ENCODE assay signal across 9 cellular contexts in genomic region chr4:2462992-2463762, GRCh38. TPM values are rescaled to one million over a fixed set of nuclear protein-coding genes. Genes with fewer than 3 reads are reported as not detected.
DNase-seq lines count a peak whose midpoint lies in the region; ATAC-seq and TF ChIP-seq lines count a peak whose summit lies in the region.
"Had no signal": no experiment of that assay in that cellular context is flagged by ENCODE, and none has a peak within 500 bp of the region (broad histone marks: within the 10 kb centered on the region; RNA-seq: fewer than 3 reads in every experiment).

No MANE protein-coding gene starts in this region.

- ATAC-seq in SK-N-SH treated with all-trans-retinoic acid at 6 μM for 48 hours, result no peak; the same call in 2 of the 3 replicates
- no peak for ATAC-seq in stimulated activated naive B cell treated with anti-CD40 and anti-IgM and Interleukin-4, amounts not matched to agents 10 μg/mL and 1 μg/mL and 100 μg/mL, for 72 hours (replicated peaks)
- no peak for ATAC-seq in GM19324 (IDR thresholded peaks at IDR 0.05; ENCODE audit: low FRiP score, unreplicated experiment)

- H3K36me3 ChIP-seq in SK-N-SH (replicated peaks in 1 of 2; ENCODE audit: control insufficient read depth in 1 of 2, insufficient read depth in 2 of 2, low read length in 1 of 2), result no peaks in the 10 kb centered on the region
- no peaks in the 10 kb centered on the region for H3K36me3 ChIP-seq in iPS-18a (ENCODE audit: control insufficient read depth, low read depth, low read length)

- peaks cover 11% of the 10 kb centered on the region for H3K4me1 Mint-ChIP-seq in activated T-helper 1 cell treated with anti-CD3 and anti-CD28 coated beads, Interleukin-12 subunit alpha, Interleukin-12 subunit beta, Interleukin-2, Interleukin-4 antibody, amounts not matched to agents 30 ng/mL and 10 ng/mL and 1 ng/mL, durations not matched to agents 14 hours and 24 hours and 36 hours (ENCODE audit: low read depth)
- H3K4me1 Mint-ChIP-seq in stimulated activated naive B cell treated with anti-CD40 and anti-IgM and Interleukin-4, amounts not matched to agents 10 μg/mL and 1 μg/mL and 100 μg/mL, for 72 hours, result peaks cover 19 to 27% of the 10 kb centered on the region in 2 donors

- peak overlapping the region; percentile 50 to 64 for H3K4me3 ChIP-seq in SK-N-SH (ENCODE audit: low read depth in 2 of 2, low read length in 1 of 2)
- H3K4me3 ChIP-seq in iPS-18a (ENCODE audit: low read length), result peak overlapping the region; percentile 45

- no peaks in the 10 kb centered on the region for H3K9me2 ChIP-seq in SK-N-SH

- H3K9ac ChIP-seq in SK-N-SH (no peak overlapping the region), iPS-18a (ENCODE audit: low read length) (no peak overlapping the region)

- H4K20me1 ChIP-seq in SK-N-SH (ENCODE audit: insufficient read depth), result no peaks in the 10 kb centered on the region

- peaks cover 22% of the 10 kb centered on the region for H3K27me3 Mint-ChIP-seq in activated T-helper 1 cell treated with anti-CD3 and anti-CD28 coated beads, Interleukin-12 subunit alpha, Interleukin-12 subunit beta, Interleukin-2, Interleukin-4 antibody, amounts not matched to agents 30 ng/mL and 10 ng/mL and 1 ng/mL, durations not matched to agents 14 hours and 24 hours and 36 hours (ENCODE audit: insufficient read depth)
- peaks cover 15 to 34% of the 10 kb centered on the region in 2 donors for H3K27me3 Mint-ChIP-seq in stimulated activated naive B cell treated with anti-CD40 and anti-IgM and Interleukin-4, amounts not matched to agents 10 μg/mL and 1 μg/mL and 100 μg/mL, for 72 hours

- H3K4me3 Mint-ChIP-seq in activated T-helper 1 cell treated with anti-CD3 and anti-CD28 coated beads, Interleukin-12 subunit alpha, Interleukin-12 subunit beta, Interleukin-2, Interleukin-4 antibody, amounts not matched to agents 30 ng/mL and 10 ng/mL and 1 ng/mL, durations not matched to agents 14 hours and 24 hours and 36 hours, result peak overlapping the region; percentile 71
- peak overlapping the region; percentile 71 to 80 for H3K4me3 Mint-ChIP-seq in stimulated activated naive B cell treated with anti-CD40 and anti-IgM and Interleukin-4, amounts not matched to agents 10 μg/mL and 1 μg/mL and 100 μg/mL, for 72 hours

- H3K36me3 Mint-ChIP-seq in activated T-helper 1 cell treated with anti-CD3 and anti-CD28 coated beads, Interleukin-12 subunit alpha, Interleukin-12 subunit beta, Interleukin-2, Interleukin-4 antibody, amounts not matched to agents 30 ng/mL and 10 ng/mL and 1 ng/mL, durations not matched to agents 14 hours and 24 hours and 36 hours (ENCODE audit: low read depth), result peaks cover 5% of the 10 kb centered on the region
- H3K36me3 Mint-ChIP-seq in stimulated activated naive B cell treated with anti-CD40 and anti-IgM and Interleukin-4, amounts not matched to agents 10 μg/mL and 1 μg/mL and 100 μg/mL, for 72 hours, result no peaks in the 10 kb centered on the region

- POLR2A ChIA-PET in SK-N-SH (lab: Yijun Ruan, JAX), result interaction anchor here (0.6 kb wide), 1 partner anchor 72 kb away, joined by 3 read pairs; no protein-coding TSS in a partner anchor

- H3K27ac Mint-ChIP-seq in activated T-helper 1 cell treated with anti-CD3 and anti-CD28 coated beads, Interleukin-12 subunit alpha, Interleukin-12 subunit beta, Interleukin-2, Interleukin-4 antibody, amounts not matched to agents 30 ng/mL and 10 ng/mL and 1 ng/mL, durations not matched to agents 14 hours and 24 hours and 36 hours, result no peak overlapping the region
- H3K27ac Mint-ChIP-seq in stimulated activated naive B cell treated with anti-CD40 and anti-IgM and Interleukin-4, amounts not matched to agents 10 μg/mL and 1 μg/mL and 100 μg/mL, for 72 hours, result peak overlapping the region; percentile 42

- H3K4me1 ChIP-seq in SK-N-SH (ENCODE audit: control insufficient read depth in 1 of 2, insufficient read depth in 2 of 2, low read depth in 1 of 2, low read length in 1 of 2), result peaks cover 0 to 16% of the 10 kb centered on the region in 2 experiments; a peak in 1 of 4 replicates
- no peaks in the 10 kb centered on the region for H3K4me1 ChIP-seq in iPS-18a (ENCODE audit: control insufficient read depth, low read depth, low read length)

- DNase-seq in SK-N-SH (no peak), islet precursor cell (no peak)
- no peak for DNase-seq in activated T-helper 1 cell treated with anti-CD3 and anti-CD28 coated beads, Interleukin-12 subunit alpha, Interleukin-12 subunit beta, Interleukin-2, Interleukin-4 antibody, amounts not matched to agents 30 ng/mL and 10 ng/mL and 1 ng/mL, durations not matched to agents 14 hours and 24 hours and 36 hours (ENCODE audit: low spot score)
- DNase-seq in stimulated activated naive B cell treated with anti-CD40 and anti-IgM and Interleukin-4, amounts not matched to agents 10 μg/mL and 1 μg/mL and 100 μg/mL, for 72 hours, result no peak
- DNase-seq in effector CD4-positive, alpha-beta T cell, result no peak

- CTCF ChIA-PET in SK-N-SH (lab: Yijun Ruan, JAX), result interaction anchor here (0.6 to 4.6 kb wide), 12 partner anchors 9 to 243 kb away, joined by 3 to 27 read pairs (median 4); no protein-coding TSS in a partner anchor

- H3K4me2 ChIP-seq in SK-N-SH, result peak overlapping the region; percentile 79

- WGBS in SK-N-SH (ENCODE audit: low lambda C conversion rate), result 85% methylated on average over 19 of the region's 35 CpGs

- no peak for TF ChIP-seq RAD21 in SK-N-SH (IDR thresholded peaks at IDR 0.05; ENCODE audit: low read length)

- H3K9me3 ChIP-seq in SK-N-SH (no peaks in the 10 kb centered on the region), iPS-18a (ENCODE audit: control insufficient read depth, low read depth, low read length) (no peaks in the 10 kb centered on the region)

- intact Hi-C loops in activated T-helper 1 cell treated with anti-CD3 and anti-CD28 coated beads, Interleukin-12 subunit alpha, Interleukin-12 subunit beta, Interleukin-2, Interleukin-4 antibody, amounts not matched to agents 30 ng/mL and 10 ng/mL and 1 ng/mL, durations not matched to agents 14 hours and 24 hours and 36 hours (cut with micrococcal nuclease), result loop anchor here (1.0 to 2.0 kb wide), 3 partner anchors 182 to 243 kb away; partner anchors contain the start of genes HAUS3 and POLN

- H3K27me3 ChIP-seq in SK-N-SH (ENCODE audit: insufficient read depth) (no peaks in the 10 kb centered on the region), iPS-18a (ENCODE audit: control insufficient read depth, insufficient read depth, low read length) (peaks cover 27% of the 10 kb centered on the region)

- H3F3A ChIP-seq in SK-N-SH (replicated peaks; ENCODE audit: insufficient read depth), result peaks cover 9% of the 10 kb centered on the region

- H3K27ac ChIP-seq in SK-N-SH (ENCODE audit: low read depth in 2 of 2, low read length in 1 of 2) (no peak overlapping the region), iPS-18a (ENCODE audit: low read length) (no peak overlapping the region)

- H3K9me3 Mint-ChIP-seq in activated T-helper 1 cell treated with anti-CD3 and anti-CD28 coated beads, Interleukin-12 subunit alpha, Interleukin-12 subunit beta, Interleukin-2, Interleukin-4 antibody, amounts not matched to agents 30 ng/mL and 10 ng/mL and 1 ng/mL, durations not matched to agents 14 hours and 24 hours and 36 hours, result no peaks in the 10 kb centered on the region
- no peaks in the 10 kb centered on the region for H3K9me3 Mint-ChIP-seq in stimulated activated naive B cell treated with anti-CD40 and anti-IgM and Interleukin-4, amounts not matched to agents 10 μg/mL and 1 μg/mL and 100 μg/mL, for 72 hours

- no peak for TF ChIP-seq EP300 in SK-N-SH (IDR thresholded peaks at IDR 0.05; ENCODE audit: borderline replicate concordance in 1 of 2, low read depth in 1 of 2, low read length in 1 of 2)

- peak overlapping the region; percentile 65; the same call in 1 of the 2 replicates for H2AFZ ChIP-seq in SK-N-SH (ENCODE audit: low read depth)

- peaks cover 22% of the 10 kb centered on the region for H3K79me2 ChIP-seq in SK-N-SH (ENCODE audit: insufficient read depth)

- no peak; the same call in 1 of the 2 replicates for TF ChIP-seq CTCF in SK-N-SH (IDR thresholded peaks at IDR 0.05)

TF ChIP-seq in SK-N-SH, 30 proteins besides CTCF, POLR2A, EP300 and RAD21 (continues in another document):
- TF ChIP-seq RXRA (IDR thresholded peaks at IDR 0.05; ENCODE audit: borderline replicate concordance, low read depth), result no peak
- no peak for TF ChIP-seq GABPA (IDR thresholded peaks at IDR 0.05; ENCODE audit: low read depth)

TF ChIP-seq in SK-N-SH treated with all-trans-retinoic acid at 6 μM for 48 hours, 23 proteins besides CTCF, POLR2A, EP300 and RAD21 (continues in another document):
- TF ChIP-seq ISL1 (CRISPR knock-in tag; IDR thresholded peaks at IDR 0.05) (no peak), OSR1 (CRISPR knock-in tag; IDR thresholded peaks at IDR 0.05) (no peak), PPARA (CRISPR knock-in tag; IDR thresholded peaks at IDR 0.05; ENCODE audit: borderline replicate concordance) (no peak), ZNF70 (CRISPR knock-in tag; IDR thresholded peaks at IDR 0.05) (no peak), ZFP30 (CRISPR knock-in tag; IDR thresholded peaks at IDR 0.05) (no peak), TOX (CRISPR knock-in tag; IDR thresholded peaks at IDR 0.05; ENCODE audit: borderline replicate concordance) (no peak), ZNF565 (CRISPR knock-in tag; conservative IDR thresholded peaks at IDR 0.05; ENCODE audit: low read depth) (no peak)

RNA-seq across cellular contexts. Expression of gene RNF4, which starts 5.7 kb away (rescaled TPM):
- 60.7 and 85.3 TPM in 2 replicates for polyA plus RNA-seq in SK-N-SH (2012; rRNA removed)
- 71.4 and 78.1 TPM in 2 replicates for polyA plus RNA-seq in SK-N-SH (2012; cell fraction: cytosol; rRNA removed)
- polyA plus RNA-seq in SK-N-SH (2012; cell fraction: nucleus; rRNA removed), result 48.6 and 65.2 TPM in 2 replicates
- total RNA-seq in activated T-helper 1 cell treated with anti-CD3 and anti-CD28 coated beads, Interleukin-12 subunit alpha, Interleukin-12 subunit beta, Interleukin-2, Interleukin-4 antibody, amounts not matched to agents 30 ng/mL and 10 ng/mL and 1 ng/mL, durations not matched to agents 14 hours and 24 hours and 36 hours, result 93.7 and 112 TPM in 2 replicates

RNA-seq across cellular contexts. Expression of gene CFAP99, which starts 44.4 kb away (rescaled TPM):
- polyA plus RNA-seq in SK-N-SH (2012; rRNA removed), result 0.13 and 0.55 TPM in 2 replicates
- polyA plus RNA-seq in SK-N-SH (2012; cell fraction: cytosol; rRNA removed), result 0.04 and 0.13 TPM in 2 replicates
- 0.31 and 0.43 TPM in 2 replicates for polyA plus RNA-seq in SK-N-SH (2012; cell fraction: nucleus; rRNA removed)
- not detected in 2 replicates for total RNA-seq in activated T-helper 1 cell treated with anti-CD3 and anti-CD28 coated beads, Interleukin-12 subunit alpha, Interleukin-12 subunit beta, Interleukin-2, Interleukin-4 antibody, amounts not matched to agents 30 ng/mL and 10 ng/mL and 1 ng/mL, durations not matched to agents 14 hours and 24 hours and 36 hours
- total RNA-seq: T-helper 1 cell treated with Interleukin-12 subunit alpha and Interleukin-12 subunit beta and Interleukin-4 antibody, amounts not matched to agents 30 ng/mL and 1 ng/mL, for 36 hours had no signal

RNA-seq across cellular contexts. Expression of gene ZFYVE28, which starts 44.7 kb away (rescaled TPM):
- polyA plus RNA-seq in SK-N-SH (2012; rRNA removed), result 2.9 and 3.2 TPM in 2 replicates
- 1.4 and 1.8 TPM in 2 replicates for polyA plus RNA-seq in SK-N-SH (2012; cell fraction: cytosol; rRNA removed)
- 8.3 and 9.4 TPM in 2 replicates for polyA plus RNA-seq in SK-N-SH (2012; cell fraction: nucleus; rRNA removed)
- 4.6 and 5.1 TPM in 2 replicates for total RNA-seq in activated T-helper 1 cell treated with anti-CD3 and anti-CD28 coated beads, Interleukin-12 subunit alpha, Interleukin-12 subunit beta, Interleukin-2, Interleukin-4 antibody, amounts not matched to agents 30 ng/mL and 10 ng/mL and 1 ng/mL, durations not matched to agents 14 hours and 24 hours and 36 hours
